In genomic region chr9:127785023-127785932, GRCh38 we compare ENCODE assay signal across 8 cellular contexts. TPM values are rescaled to one million over a fixed set of nuclear protein-coding genes. Genes with fewer than 3 reads are reported as not detected.
DNase-seq lines count a peak whose midpoint lies in the region; ATAC-seq and TF ChIP-seq lines count a peak whose summit lies in the region.

No MANE protein-coding gene starts in this region.

- ATAC-seq in GM21381 (IDR thresholded peaks at IDR 0.05; ENCODE audit: unreplicated experiment) (peak; percentile 48), mucosa of descending colon (peak; percentile 80)

- H3K4me3 ChIP-seq in OCI-LY3 (ENCODE audit: low read length) (peak overlapping the region; percentile 88), mucosa of descending colon (peak overlapping the region; percentile 93)

- peak overlapping the region; percentile 91 for H3K9ac ChIP-seq in OCI-LY3 (ENCODE audit: low read length)

- H3K9me3 ChIP-seq in OCI-LY3 (ENCODE audit: insufficient read depth, low read length) (no peaks in the 10 kb centered on the region), mucosa of descending colon (no peaks in the 10 kb centered on the region)

- H3K36me3 ChIP-seq in OCI-LY3 (replicated peaks; ENCODE audit: low read depth, low read length) (peaks cover 33% of the 10 kb centered on the region), mucosa of descending colon (ENCODE audit: low read depth) (peaks cover 27% of the 10 kb centered on the region)

- peak; percentile 84 for TF ChIP-seq CTCF in OCI-LY3 (IDR thresholded peaks at IDR 0.05; ENCODE audit: low read depth, low read length)
- TF ChIP-seq CTCF in mucosa of descending colon (IDR thresholded peaks at IDR 0.05) = peak; percentile 70

- H3K4me2 ChIP-seq in OCI-LY3 (ENCODE audit: low read length) = peak overlapping the region; percentile 71

- H3K27me3 ChIP-seq in OCI-LY3 (ENCODE audit: low read depth, low read length) = no peaks in the 10 kb centered on the region

- intact Hi-C loops in mucosa of descending colon (cut with DNase I, micrococcal nuclease) = no loop called here

- peaks cover 44% of the 10 kb centered on the region for H3K79me2 ChIP-seq in OCI-LY3 (ENCODE audit: low read length)

- H3K4me1 ChIP-seq in OCI-LY3 (ENCODE audit: low read length) = peaks cover 42% of the 10 kb centered on the region
- peaks cover 27% of the 10 kb centered on the region for H3K4me1 ChIP-seq in mucosa of descending colon (ENCODE audit: low read depth)

- peak overlapping the region; percentile 77 for H3K27ac ChIP-seq in OCI-LY3 (ENCODE audit: low read length)

- DNase-seq in D341Med (ENCODE audit: low spot score) = peak; percentile 95
- peak in 71 of 76 experiments; percentile 9 to 90 (median 73) for DNase-seq in HUDEP-2 (lab: John Stamatoyannopoulos, UW; ENCODE audit: unreplicated experiment in 76 of 76)
- DNase-seq in activated T-cell treated with anti-CD3 and anti-CD28 coated beads for 24 hours (ENCODE audit: low read depth) = peak; percentile 82
- peak; percentile 97 for DNase-seq in epidermal melanocyte (ENCODE audit: insufficient read length, low spot score)
- peak; percentile 88 to 93 (median 93) for DNase-seq in mucosa of descending colon
- DNase-seq in stimulated activated CD8-positive, alpha-beta memory T cell treated with anti-CD3 and anti-CD28 coated beads, Interleukin-4, amount 100 ng/mL, for 24 hours (ENCODE audit: low read depth) = peak; percentile 83

- peaks cover 28% of the 10 kb centered on the region for H4K20me1 ChIP-seq in OCI-LY3 (ENCODE audit: insufficient read depth, low read length)

- H2AFZ ChIP-seq in OCI-LY3 (ENCODE audit: low read depth, low read length) = no peak overlapping the region; the same call in 1 of the 2 replicates

RNA-seq across cellular contexts. Expression of gene CDK9, which starts 0.6 kb away (rescaled TPM):
- 100 to 1,000 TPM in 1 of 3 donors, 10 to 100 TPM in 2; 67.8 to 111 (median 75.9) TPM for total RNA-seq in mucosa of descending colon

RNA-seq across cellular contexts. Expression of gene SH2D3C, which starts 6.8 kb away (rescaled TPM):
- 1 to 10 TPM; 3.2 to 7.4 (median 4.7) TPM for total RNA-seq in mucosa of descending colon

RNA-seq across cellular contexts. Expression of gene FPGS, which starts 17.4 kb away (rescaled TPM):
- 10 to 100 TPM; 41.0 to 46.5 (median 41.3) TPM for total RNA-seq in mucosa of descending colon

RNA-seq across cellular contexts. Expression of gene TOR2A, which starts 50.2 kb away (rescaled TPM):
- total RNA-seq in mucosa of descending colon = 10 to 100 TPM; 19.7 to 30.2 (median 28.2) TPM

Comparison
In these comparisons a context has a peak if more than half of its experiments do, and no peak if none do; other contexts are left out.
1. Peak in every context shown above with its lines: DNase-seq, ATAC-seq, H3K4me3 ChIP-seq and H3K27ac ChIP-seq.